ENCODE assay signal across 8 cellular contexts in genomic region chr1:111032295-111032897, GRCh38.
DNase-seq lines count a peak whose midpoint lies in the region; ATAC-seq and TF ChIP-seq lines count a peak whose summit lies in the region.

No MANE protein-coding gene starts in this region.

- H3K4me1 ChIP-seq in KMS-11 (ENCODE audit: low read depth, poor library complexity, severe bottlenecking) = no peaks in the 10 kb centered on the region
- H3K4me1 ChIP-seq in endodermal cell (ENCODE audit: control insufficient read depth, insufficient read depth, low read length) = no peaks in the 10 kb centered on the region
- no peaks in the 10 kb centered on the region for H3K4me1 ChIP-seq in neuronal stem cell (ENCODE audit: control insufficient read depth in 2 of 2, insufficient read depth in 1 of 2, low read depth in 1 of 2, low read length in 2 of 2)

- H3K14ac ChIP-seq in neuronal stem cell (ENCODE audit: low read length) = no peak overlapping the region

- no peaks in the 10 kb centered on the region for H3K79me1 ChIP-seq in neuronal stem cell (ENCODE audit: low read depth, low read length)

- no peak overlapping the region for H3K18ac ChIP-seq in neuronal stem cell (ENCODE audit: low read length)

- H3K23ac ChIP-seq in neuronal stem cell (ENCODE audit: low read depth, low read length, poor library complexity) = no peak overlapping the region

- H4K91ac ChIP-seq in neuronal stem cell (ENCODE audit: low read depth, low read length, poor library complexity) = no peak overlapping the region

- no peak overlapping the region for H2BK12ac ChIP-seq in neuronal stem cell (ENCODE audit: low read length)

- no peak overlapping the region for H2BK5ac ChIP-seq in neuronal stem cell (ENCODE audit: low read length)

- DNase-seq in activated CD8-positive, alpha-beta memory T cell treated with anti-CD3 and anti-CD28 coated beads for 1 hour (ENCODE audit: extremely low read depth in 1 of 2, low read depth in 1 of 2) = peak; percentile 0 to 4
- DNase-seq in activated CD8-positive, alpha-beta memory T cell treated with anti-CD3 and anti-CD28 coated beads, Interleukin-2, amount 50 U/mL, for 48 hours = no peak
- DNase-seq in endodermal cell (peak; percentile 64), neuronal stem cell (ENCODE audit: low spot score) (peak; percentile 31)

- H4K8ac ChIP-seq in neuronal stem cell (ENCODE audit: low read depth, low read length) = no peak overlapping the region

- no peaks in the 10 kb centered on the region for H3K79me2 ChIP-seq in KMS-11 (ENCODE audit: insufficient read depth, low read depth)

- H3K9me3 Mint-ChIP-seq in endodermal cell = peaks cover 17% of the 10 kb centered on the region

- H2AFZ ChIP-seq in KMS-11 (ENCODE audit: low read depth) (no peak overlapping the region), neuronal stem cell (ENCODE audit: low read length) (no peak overlapping the region)

- H3K36me3 ChIP-seq in KMS-11 (ENCODE audit: insufficient read depth) (no peaks in the 10 kb centered on the region), endodermal cell (ENCODE audit: control insufficient read depth, insufficient read depth, low read length) (no peaks in the 10 kb centered on the region), neuronal stem cell (replicated peaks in 1 of 2; ENCODE audit: control insufficient read depth in 2 of 2, insufficient read depth in 2 of 2, low read length in 2 of 2) (no peaks in the 10 kb centered on the region)

- H3K4ac ChIP-seq in neuronal stem cell (ENCODE audit: low read length) = no peak overlapping the region

- 30 to 44% methylated on average over 6 to 8 of the region's 9 CpGs for WGBS in endodermal cell (ENCODE audit: insufficient coverage in 1 of 2, insufficient read length in 1 of 2), 2 experiments
- WGBS in neuronal stem cell (ENCODE audit: extremely low coverage in 2 of 2, insufficient read length in 2 of 2, insufficient replicate concordance in 1 of 2), 2 donors = no CpG with 5 or more reads among the region's 9 CpGs

- H3K9ac ChIP-seq in KMS-11 = no peak overlapping the region
- no peak overlapping the region for H3K9ac ChIP-seq in endodermal cell (ENCODE audit: extremely low read depth, low read length, poor library complexity, severe bottlenecking)
- H3K9ac ChIP-seq in neuronal stem cell (ENCODE audit: low read depth, low read length, poor library complexity) = no peak overlapping the region

- H3K4me3 ChIP-seq in KMS-11 (IDR thresholded peaks at IDR 0.05; ENCODE audit: insufficient read depth, low read depth, low read length) (no peak overlapping the region), endodermal cell (ENCODE audit: low read length) (no peak overlapping the region), neuronal stem cell (ENCODE audit: low read length in 2 of 2) (no peak overlapping the region)

- no peak overlapping the region for H2BK120ac ChIP-seq in neuronal stem cell (ENCODE audit: low read depth, low read length)

- H3K27ac ChIP-seq in KMS-11 (no peak overlapping the region), endodermal cell (ENCODE audit: low read depth, low read length) (no peak overlapping the region), neuronal stem cell (replicated peaks; ENCODE audit: low read length) (no peak overlapping the region)

- H3K27ac Mint-ChIP-seq in endodermal cell = no peak overlapping the region

- no peak overlapping the region for H3K4me3 Mint-ChIP-seq in endodermal cell

- peak; percentile 49; the same call in 2 of the 3 replicates for ATAC-seq in SK-N-SH treated with all-trans-retinoic acid at 6 μM for 48 hours
- no peak for ATAC-seq in GM18909 (IDR thresholded peaks at IDR 0.05; ENCODE audit: poor library complexity, unreplicated experiment)
- no peak for ATAC-seq in HG03095 (IDR thresholded peaks at IDR 0.05; ENCODE audit: unreplicated experiment)

- H3K27me3 ChIP-seq in KMS-11 (ENCODE audit: insufficient read depth, low read depth) (no peaks in the 10 kb centered on the region), endodermal cell (ENCODE audit: control insufficient read depth, insufficient read depth, low read length, poor library complexity, severe bottlenecking) (no peaks in the 10 kb centered on the region), neuronal stem cell (ENCODE audit: control insufficient read depth in 3 of 3, insufficient read depth in 3 of 3, low read depth in 1 of 3, low read length in 3 of 3) (no peaks in the 10 kb centered on the region)

- no peak overlapping the region for H2AK5ac ChIP-seq in neuronal stem cell (ENCODE audit: low read depth, low read length)

- H4K20me1 ChIP-seq in KMS-11 (ENCODE audit: insufficient read depth) = no peaks in the 10 kb centered on the region

- TF ChIP-seq CTCF in KMS-11 (conservative IDR thresholded peaks at IDR 0.05; ENCODE audit: low read depth, low read length) = peak; percentile 82
- TF ChIP-seq CTCF in endodermal cell (conservative IDR thresholded peaks at IDR 0.05) = peak; percentile 91

- H3K36me3 Mint-ChIP-seq in endodermal cell (ENCODE audit: low read depth) = no peaks in the 10 kb centered on the region

- H3K9me3 ChIP-seq in endodermal cell (ENCODE audit: control insufficient read depth, low read length) (no peaks in the 10 kb centered on the region), neuronal stem cell (replicated peaks in 1 of 2; ENCODE audit: control insufficient read depth in 2 of 2, insufficient read depth in 1 of 2, low read depth in 1 of 2, low read length in 2 of 2) (no peaks in the 10 kb centered on the region)

- H3K4me1 Mint-ChIP-seq in endodermal cell = no peaks in the 10 kb centered on the region

- no peak overlapping the region for H3K4me2 ChIP-seq in KMS-11
- no peak overlapping the region for H3K4me2 ChIP-seq in neuronal stem cell (ENCODE audit: insufficient read depth, low read length, poor library complexity, severe bottlenecking)

- H3K27me3 Mint-ChIP-seq in endodermal cell (ENCODE audit: insufficient read depth) = no peaks in the 10 kb centered on the region

- H2BK15ac ChIP-seq in neuronal stem cell (ENCODE audit: low read length) = no peak overlapping the region

TF ChIP-seq in SK-N-SH treated with all-trans-retinoic acid at 6 μM for 48 hours, 23 proteins besides CTCF, POLR2A, EP300 and RAD21 (continues in another document):
- TF ChIP-seq PPARA (CRISPR knock-in tag; IDR thresholded peaks at IDR 0.05; ENCODE audit: borderline replicate concordance) = no peak
- TF ChIP-seq SNAI2 (CRISPR knock-in tag; IDR thresholded peaks at IDR 0.05) = no peak
- TF ChIP-seq ZNF565 (CRISPR knock-in tag; conservative IDR thresholded peaks at IDR 0.05; ENCODE audit: low read depth) = no peak
- no peak for TF ChIP-seq ZFP30 (CRISPR knock-in tag; IDR thresholded peaks at IDR 0.05)
- TF ChIP-seq TSHZ2 (CRISPR knock-in tag; IDR thresholded peaks at IDR 0.05) = no peak
- TF ChIP-seq RARB (CRISPR knock-in tag; IDR thresholded peaks at IDR 0.05) = no peak
- no peak for TF ChIP-seq CSDC2 (CRISPR knock-in tag; IDR thresholded peaks at IDR 0.05)
- TF ChIP-seq TCF4 (CRISPR knock-in tag; IDR thresholded peaks at IDR 0.05; ENCODE audit: borderline replicate concordance) = no peak
- TF ChIP-seq CREB5 (CRISPR knock-in tag; IDR thresholded peaks at IDR 0.05; ENCODE audit: low read depth) = no peak
- no peak for TF ChIP-seq PATZ1 (CRISPR knock-in tag; IDR thresholded peaks at IDR 0.05; ENCODE audit: borderline replicate concordance)
